ENCODE assay signal across 26 cellular contexts in genomic region chr1:7385471-7386225, GRCh38.
A peak's percentile ranks its signal among the peaks of the same experiment; 100 is the strongest.
DNase-seq lines count a peak whose midpoint lies in the region; ATAC-seq, FAIRE-seq and TF ChIP-seq lines count a peak whose summit lies in the region.
"Had no signal": no experiment of that assay in that cellular context is flagged by ENCODE, and none has a peak within 500 bp of the region (broad histone marks: within the 10 kb centered on the region; RNA-seq: fewer than 3 reads in every experiment).

No MANE protein-coding gene starts in this region.

- intact Hi-C loops in left ventricle myocardium inferior (cut with micrococcal nuclease) (no loop called here), Right ventricle myocardium inferior (cut with DNase I) (no loop called here), posterior vena cava (cut with DNase I) (no loop called here)

- H3K9ac ChIP-seq in endocrine pancreas (ENCODE audit: control insufficient read depth, insufficient read depth, low read length), result peak overlapping the region; percentile 30
- H3K9ac ChIP-seq: BLaER1 had no signal

- DNase-seq in left ventricle myocardium inferior, result peak; percentile 3
- no peak for DNase-seq in Right ventricle myocardium inferior (ENCODE audit: missing footprints)
- peak; percentile 66 for DNase-seq in posterior vena cava (ENCODE audit: low spot score)
- no peak for DNase-seq in stimulated activated CD4-positive, alpha-beta T cell treated with anti-CD3 and anti-CD28 coated beads, Interleukin-2, amount 100 ng/mL, for 48 hours
- DNase-seq in MG63, result no peak
- DNase-seq in GF-D8 (lab: John Stamatoyannopoulos, UW), result no peak
- no peak for DNase-seq in urothelium cell line (ENCODE audit: low spot score)
- DNase-seq: ACHN; COR-L47; immature natural killer cell; Karpas-422; lower lobe of right lung; NCI-H345; NK-92 treated with Interleukin-12 subunit alpha and Interleukin-12 subunit beta, amount 100 ng/mL, for 24 hours; small intestine; stimulated activated CD4-positive, alpha-beta T cell treated with anti-CD3 and anti-CD28 coated beads, Interleukin-4, amount 100 ng/mL, for 1 hour; stimulated activated naive CD4-positive, alpha-beta T cell had no signal

- H3K36me3 ChIP-seq in left ventricle myocardium inferior (no peaks in the 10 kb centered on the region), endocrine pancreas (ENCODE audit: control insufficient read depth, insufficient read depth, low read length) (no peaks in the 10 kb centered on the region), MG63 (no peaks in the 10 kb centered on the region)
- H3K36me3 ChIP-seq: adrenal gland, BLaER1, breast epithelium, heart right ventricle, lower lobe of right lung, tibial artery, WERI-Rb-1 had no signal

- no peaks in the 10 kb centered on the region for H3K27me3 ChIP-seq in left ventricle myocardium inferior (ENCODE audit: low read depth)
- H3K27me3 ChIP-seq in endocrine pancreas (ENCODE audit: control insufficient read depth, insufficient read depth, low read length), result no peaks in the 10 kb centered on the region
- no peaks in the 10 kb centered on the region for H3K27me3 ChIP-seq in MG63
- H3K27me3 ChIP-seq: adrenal gland, BLaER1, breast epithelium, heart right ventricle, tibial artery had no signal

- H3K4me1 ChIP-seq in left ventricle myocardium inferior, result peaks cover 35% of the 10 kb centered on the region
- H3K4me1 ChIP-seq in endocrine pancreas (ENCODE audit: control insufficient read depth, insufficient read depth, low read length), result no peaks in the 10 kb centered on the region

- H3K4me3 ChIP-seq in left ventricle myocardium inferior (no peak overlapping the region), endocrine pancreas (ENCODE audit: control insufficient read depth, insufficient read depth, low read length) (no peak overlapping the region), MG63 (no peak overlapping the region)
- H3K4me3 ChIP-seq: adrenal gland, BLaER1, breast epithelium, heart right ventricle, lower lobe of right lung, tibial artery had no signal

- FAIRE-seq in urothelium cell line (lab: Jason Lieb, UNC), result no peak
- FAIRE-seq: GM19239, small intestine had no signal

- no peak for ATAC-seq in Right ventricle myocardium inferior
- ATAC-seq: heart right ventricle, Panc1 had no signal

- H3K27ac ChIP-seq in left ventricle myocardium inferior (replicated peaks), result no peak overlapping the region
- H3K27ac ChIP-seq: adrenal gland, BLaER1, breast epithelium, heart right ventricle, lower lobe of right lung, tibial artery, WERI-Rb-1 had no signal

- no peak for TF ChIP-seq CTCF in left ventricle myocardium inferior (IDR thresholded peaks at IDR 0.05; ENCODE audit: borderline replicate concordance)

- no peaks in the 10 kb centered on the region for H3K9me3 ChIP-seq in left ventricle myocardium inferior (replicated peaks)
- no peaks in the 10 kb centered on the region for H3K9me3 ChIP-seq in endocrine pancreas (ENCODE audit: control insufficient read depth, low read length)
- 0 out of 2 replicates have a peak, but pooled peaks cover 3% of the 10 kb centered on the region for H3K9me3 ChIP-seq in MG63
- H3K9me3 ChIP-seq: adrenal gland, breast epithelium, lower lobe of right lung had no signal

Comparison
In these comparisons a context has a peak if more than half of its experiments do, and no peak if none do; other contexts are left out.
1. DNase-seq: peak in left ventricle myocardium inferior (single experiment) and posterior vena cava (single experiment); none in Right ventricle myocardium inferior (single experiment), stimulated activated CD4-positive, alpha-beta T cell treated with anti-CD3 and anti-CD28 coated beads, Interleukin-2, amount 100 ng/mL, for 48 hours (0 of 2), MG63 (single experiment), GF-D8 (single experiment) and urothelium cell line (single experiment).